Comparison of ENCODE assay signal across 15 cellular contexts in genomic region chr12:11901687-11902524, GRCh38.
DNase-seq lines count a peak whose midpoint lies in the region; ATAC-seq, FAIRE-seq and TF ChIP-seq lines count a peak whose summit lies in the region.
"Had no signal": no experiment of that assay in that cellular context is flagged by ENCODE, and none has a peak within 500 bp of the region (broad histone marks: within the 10 kb centered on the region; RNA-seq: fewer than 3 reads in every experiment).

No MANE protein-coding gene starts in this region.

- peak; percentile 28 to 45 for ATAC-seq in activated CD4-positive, CD25-positive, alpha-beta regulatory T cell treated with anti-CD3 and anti-CD28 coated beads, Interleukin-2, amount 50 U/mL, for 24 hours
- ATAC-seq in activated naive CD4-positive, alpha-beta T cell treated with anti-CD3 and anti-CD28 coated beads, Interleukin-2, amount 50 U/mL, for 72 hours: peak; percentile 85 to 86
- no peak for ATAC-seq in HepG2

- H3K4me1 ChIP-seq in OCI-LY1 (ENCODE audit: insufficient read depth, low read length, severe bottlenecking) (peaks cover 45% of the 10 kb centered on the region), HepG2 (ENCODE audit: insufficient read depth, low read length) (peaks cover 7% of the 10 kb centered on the region; the same call in 1 of the 2 replicates)
- H3K4me1 ChIP-seq: spleen had no signal

- H3K79me2 ChIP-seq in OCI-LY1 (ENCODE audit: insufficient read depth, low read length) (no peaks in the 10 kb centered on the region), HepG2 (ENCODE audit: insufficient read depth, low read length) (no peaks in the 10 kb centered on the region)

- 0 out of 2 replicates have a peak overlapping the region, but pooled peaks have one; percentile 53 for H2AFZ ChIP-seq in OCI-LY1 (ENCODE audit: low read length)
- H2AFZ ChIP-seq in HepG2 (ENCODE audit: low read length): no peak overlapping the region

- no peaks in the 10 kb centered on the region for H3F3A ChIP-seq in OCI-LY1 (ENCODE audit: insufficient read depth, low read length)

- no peak for DNase-seq in activated CD4-positive, CD25-positive, alpha-beta regulatory T cell treated with anti-CD3 and anti-CD28 coated beads, Interleukin-2, amount 50 U/mL, for 72 hours
- peak in 1 of 2 donors; percentile 45 for DNase-seq in activated naive CD4-positive, alpha-beta T cell treated with anti-CD3 and anti-CD28 coated beads, Interleukin-2, amount 50 U/mL, for 72 hours (ENCODE audit: low spot score in 2 of 2)
- DNase-seq in stimulated activated CD8-positive, alpha-beta memory T cell treated with anti-CD3 and anti-CD28 coated beads, Interleukin-4, amount 100 ng/mL, for 48 hours: peak; percentile 74
- no peak for DNase-seq in NOMO-1 (lab: John Stamatoyannopoulos, UW; ENCODE audit: unreplicated experiment in 2 of 2)
- no peak for DNase-seq in HepG2 (ENCODE audit: low spot score)
- DNase-seq in mucosa of gallbladder (ENCODE audit: low spot score): no peak
- DNase-seq: spleen, tibial artery had no signal

- no peak for TF ChIP-seq POLR2A in HepG2 (IDR thresholded peaks at IDR 0.05; ENCODE audit: insufficient read depth in 1 of 2, low read depth in 2 of 2, low read length in 2 of 2)

- H3K27ac ChIP-seq in OCI-LY1 (ENCODE audit: low read depth, low read length, poor library complexity, severe bottlenecking) (peak overlapping the region; percentile 77), HepG2 (ENCODE audit: extremely low read length, insufficient read depth, low read length) (no peak overlapping the region)
- H3K27ac ChIP-seq: 22Rv1, KMS-11, neutrophil, RWPE1, spleen, tibial artery had no signal

- no peak for FAIRE-seq in HepG2 (lab: Jason Lieb, UNC)

- 19% methylated on average over 9 of the region's 9 CpGs for WGBS in HepG2 (ENCODE audit: low lambda C conversion rate)

- H3K4me3 ChIP-seq in OCI-LY1 (ENCODE audit: low read depth, low read length, poor library complexity, severe bottlenecking) (no peak overlapping the region), HepG2 (replicated peaks in 1 of 3; ENCODE audit: insufficient read depth in 1 of 3, low read depth in 2 of 3, low read length in 3 of 3) (no peak overlapping the region)
- H3K4me3 ChIP-seq: lung, spleen, tibial artery had no signal

- H3K4me2 ChIP-seq in OCI-LY1 (ENCODE audit: low read length): peak overlapping the region; percentile 26; the same call in 1 of the 2 replicates
- no peak overlapping the region for H3K4me2 ChIP-seq in HepG2 (ENCODE audit: low read depth, low read length)
- H3K4me2 ChIP-seq: KMS-11 had no signal

- H3K9ac ChIP-seq in OCI-LY1 (ENCODE audit: low read length) (peak overlapping the region; percentile 19; the same call in 1 of the 2 replicates), HepG2 (ENCODE audit: insufficient read depth, low read depth, low read length) (no peak overlapping the region)
- H3K9ac ChIP-seq: KMS-11 had no signal

- H3K9me3 ChIP-seq in OCI-LY1 (ENCODE audit: low read length) (no peaks in the 10 kb centered on the region), HepG2 (ENCODE audit: low read length) (no peaks in the 10 kb centered on the region)
- H3K9me3 ChIP-seq: neutrophil, tibial artery had no signal

- BruUV-seq in HepG2 (replicated peaks; lab: Mats Ljungman, UMichigan): no TSS peak

- H4K20me1 ChIP-seq in OCI-LY1 (ENCODE audit: insufficient read depth, low read length) (no peaks in the 10 kb centered on the region), HepG2 (ENCODE audit: insufficient read depth, low read length) (no peaks in the 10 kb centered on the region)

- intact Hi-C loops in HepG2 (cut with micrococcal nuclease; ENCODE audit: unreplicated experiment): loop anchor here (10.0 kb wide), 1 partner anchor 133 kb away; no protein-coding TSS in a partner anchor

- no peak for TF ChIP-seq CTCF in OCI-LY1 (IDR thresholded peaks at IDR 0.05; ENCODE audit: low read length)
- no peak for TF ChIP-seq CTCF in HepG2 (CRISPR knock-in tag; IDR thresholded peaks at IDR 0.05)

- POLR2A ChIA-PET in HepG2 (lab: Yijun Ruan, JAX): no interaction called here

- H3K36me3 ChIP-seq in OCI-LY1 (ENCODE audit: insufficient read depth, low read length) (no peaks in the 10 kb centered on the region), HepG2 (replicated peaks in 1 of 2; ENCODE audit: control insufficient read depth in 1 of 2, insufficient read depth in 2 of 2, low read length in 2 of 2) (no peaks in the 10 kb centered on the region)
- H3K36me3 ChIP-seq: neutrophil, spleen, tibial artery had no signal

- TF ChIP-seq RAD21 in HepG2 (CRISPR knock-in tag; IDR thresholded peaks at IDR 0.05): no peak

- peaks cover 15 to 46% of the 10 kb centered on the region in 2 donors for H3K36me3 Mint-ChIP-seq in activated naive CD4-positive, alpha-beta T cell treated with anti-CD3 and anti-CD28 coated beads, Interleukin-2, amount 50 U/mL, for 72 hours

- CTCF ChIA-PET in HepG2 (lab: Yijun Ruan, JAX; ENCODE audit: low intra/inter-chr PET ratio, low total read pairs): no interaction called here

- H3K27me3 ChIP-seq in OCI-LY1 (ENCODE audit: insufficient read depth, low read length): no peaks in the 10 kb centered on the region
- peaks cover 0 to 8% of the 10 kb centered on the region in 2 experiments; a peak in 1 of 5 replicates for H3K27me3 ChIP-seq in HepG2 (ENCODE audit: control insufficient read depth in 1 of 2, insufficient read depth in 2 of 2, low read length in 2 of 2)
- H3K27me3 ChIP-seq: neutrophil, spleen, tibial artery had no signal

- peaks cover 6 to 30% of the 10 kb centered on the region in 2 donors for H3K9me3 Mint-ChIP-seq in activated naive CD4-positive, alpha-beta T cell treated with anti-CD3 and anti-CD28 coated beads, Interleukin-2, amount 50 U/mL, for 72 hours

- peak overlapping the region; percentile 66 to 82 for H3K27ac Mint-ChIP-seq in activated naive CD4-positive, alpha-beta T cell treated with anti-CD3 and anti-CD28 coated beads, Interleukin-2, amount 50 U/mL, for 72 hours

- no peak for TF ChIP-seq EP300 in HepG2 (IDR thresholded peaks at IDR 0.05; ENCODE audit: low read depth in 2 of 2, low read length in 2 of 2)
- no peak for TF ChIP-seq EP300 in HepG2 (CRISPR knock-in tag; IDR thresholded peaks at IDR 0.05; ENCODE audit: borderline replicate concordance)

- in situ Hi-C loops in HepG2 (cut with HindIII; ENCODE audit: extremely low pct_ligation_motif_present, low pct_unique_long_range_greater_than_20kb): no loop called here

- H3K9me2 ChIP-seq in OCI-LY1 (ENCODE audit: low read depth, low read length): no peaks in the 10 kb centered on the region

TF ChIP-seq in HepG2, 621 proteins besides CTCF, POLR2A, EP300 and RAD21 (continues in another document):
- TF ChIP-seq FOXC1 (CRISPR knock-in tag; IDR thresholded peaks at IDR 0.05; ENCODE audit: borderline replicate concordance) (no peak), FOXJ3 (CRISPR knock-in tag; IDR thresholded peaks at IDR 0.05; ENCODE audit: borderline replicate concordance) (no peak), ZBTB34 (CRISPR knock-in tag; IDR thresholded peaks at IDR 0.05) (no peak), RFXAP (CRISPR knock-in tag; IDR thresholded peaks at IDR 0.05; ENCODE audit: borderline replicate concordance) (no peak), KDM6A (CRISPR knock-in tag; IDR thresholded peaks at IDR 0.05; ENCODE audit: low read depth) (no peak), ZNF142 (CRISPR knock-in tag; IDR thresholded peaks at IDR 0.05) (no peak), ZNF331 (CRISPR knock-in tag; IDR thresholded peaks at IDR 0.05) (no peak)
